8 cellular contexts compared by ENCODE assay signal in the genomic region with DNA sequence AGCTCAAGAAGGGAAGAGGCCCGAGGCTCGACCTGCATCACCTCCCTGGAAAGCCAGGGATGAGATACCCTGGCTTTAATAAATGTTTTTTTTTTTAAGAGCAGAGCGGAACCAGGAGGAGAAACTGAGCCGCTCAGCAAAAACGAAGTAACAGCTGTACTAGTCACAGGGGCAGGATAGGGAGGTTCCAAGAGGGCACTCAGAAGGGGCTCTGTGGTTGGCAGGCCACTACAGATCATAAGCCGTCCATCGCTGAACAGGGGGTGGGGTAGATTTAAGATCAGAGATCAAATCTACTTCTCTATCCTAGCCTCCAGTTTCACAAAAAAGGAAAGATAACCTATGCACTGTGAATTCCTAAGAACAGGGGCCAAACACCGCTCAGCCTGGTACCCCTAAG. TPM values are rescaled to one million over a fixed set of nuclear protein-coding genes. Genes with fewer than 3 reads are reported as not detected.
DNase-seq lines count a peak whose midpoint lies in the region; ATAC-seq and TF ChIP-seq lines count a peak whose summit lies in the region.

No MANE protein-coding gene starts in this region.

- peak overlapping the region; percentile 89 for H3K27ac ChIP-seq in 22Rv1
- H3K27ac ChIP-seq in iPS-20b (ENCODE audit: low read length): peak overlapping the region; percentile 96

- POLR2A ChIA-PET in activated naive CD8-positive, alpha-beta T cell treated with anti-CD3 and anti-CD28 coated beads, Interleukin-2, amount 10 ng/mL, durations not matched to agents 7 days and 5 days (lab: Charles Lee): interaction anchor here (0.7 to 3.6 kb wide), 6 partner anchors 13 to 772 kb away, joined by 3 to 24 read pairs (median 3); a partner anchor contains a TSS

- H3K9ac ChIP-seq in iPS-20b (ENCODE audit: low read depth, low read length): peak overlapping the region; percentile 99

- no peak for ATAC-seq in activated naive CD8-positive, alpha-beta T cell treated with anti-CD3 and anti-CD28 coated beads, Interleukin-2, amount 10 ng/mL, durations not matched to agents 7 days and 5 days (ENCODE audit: low read depth)
- ATAC-seq in stimulated activated naive B cell treated with anti-CD40 and anti-IgM and Interleukin-4, amounts not matched to agents 10 μg/mL and 1 μg/mL and 100 μg/mL, for 72 hours (replicated peaks): no peak
- no peak for ATAC-seq in HG03045 (IDR thresholded peaks at IDR 0.05; ENCODE audit: unreplicated experiment)

- peaks cover 2% of the 10 kb centered on the region; the same call in 1 of the 2 replicates for H3K27me3 Mint-ChIP-seq in HFFc6 (ENCODE audit: insufficient read depth)
- no peaks in the 10 kb centered on the region for H3K27me3 Mint-ChIP-seq in activated naive CD8-positive, alpha-beta T cell treated with anti-CD3 and anti-CD28 coated beads, Interleukin-2, amount 10 ng/mL, durations not matched to agents 7 days and 5 days
- H3K27me3 Mint-ChIP-seq in stimulated activated naive B cell treated with anti-CD40 and anti-IgM and Interleukin-4, amounts not matched to agents 10 μg/mL and 1 μg/mL and 100 μg/mL, for 72 hours: no peaks in the 10 kb centered on the region

- H3K4me1 Mint-ChIP-seq in HFFc6 (ENCODE audit: low read depth): peaks cover 18% of the 10 kb centered on the region
- peaks cover 15% of the 10 kb centered on the region for H3K4me1 Mint-ChIP-seq in activated naive CD8-positive, alpha-beta T cell treated with anti-CD3 and anti-CD28 coated beads, Interleukin-2, amount 10 ng/mL, durations not matched to agents 7 days and 5 days
- peaks cover 4 to 28% of the 10 kb centered on the region in 2 donors for H3K4me1 Mint-ChIP-seq in stimulated activated naive B cell treated with anti-CD40 and anti-IgM and Interleukin-4, amounts not matched to agents 10 μg/mL and 1 μg/mL and 100 μg/mL, for 72 hours

- H3K9me3 ChIP-seq in iPS-20b (ENCODE audit: insufficient read depth, low read depth, low read length): no peaks in the 10 kb centered on the region

- H3K27me3 ChIP-seq in iPS-20b (ENCODE audit: insufficient read depth, low read length): no peaks in the 10 kb centered on the region

- H3K4me3 ChIP-seq in iPS-20b (ENCODE audit: low read length): peak overlapping the region; percentile 99

- peak overlapping the region; percentile 96 for H3K27ac Mint-ChIP-seq in HFFc6
- peak overlapping the region; percentile 100 for H3K27ac Mint-ChIP-seq in activated naive CD8-positive, alpha-beta T cell treated with anti-CD3 and anti-CD28 coated beads, Interleukin-2, amount 10 ng/mL, durations not matched to agents 7 days and 5 days
- peak overlapping the region; percentile 97 for H3K27ac Mint-ChIP-seq in stimulated activated naive B cell treated with anti-CD40 and anti-IgM and Interleukin-4, amounts not matched to agents 10 μg/mL and 1 μg/mL and 100 μg/mL, for 72 hours

- peaks cover 40% of the 10 kb centered on the region for H3K36me3 ChIP-seq in iPS-20b (ENCODE audit: insufficient read depth, low read depth, low read length)

- H3K4me3 Mint-ChIP-seq in HFFc6: peak overlapping the region; percentile 97
- H3K4me3 Mint-ChIP-seq in activated naive CD8-positive, alpha-beta T cell treated with anti-CD3 and anti-CD28 coated beads, Interleukin-2, amount 10 ng/mL, durations not matched to agents 7 days and 5 days: peak overlapping the region; percentile 95
- peak overlapping the region; percentile 91 for H3K4me3 Mint-ChIP-seq in stimulated activated naive B cell treated with anti-CD40 and anti-IgM and Interleukin-4, amounts not matched to agents 10 μg/mL and 1 μg/mL and 100 μg/mL, for 72 hours

- peaks cover 4% of the 10 kb centered on the region; the same call in 1 of the 2 replicates for H3K4me1 ChIP-seq in iPS-20b (ENCODE audit: insufficient read depth, low read length)

- H3K9me3 Mint-ChIP-seq in HFFc6: no peaks in the 10 kb centered on the region
- H3K9me3 Mint-ChIP-seq in activated naive CD8-positive, alpha-beta T cell treated with anti-CD3 and anti-CD28 coated beads, Interleukin-2, amount 10 ng/mL, durations not matched to agents 7 days and 5 days: peaks cover 3% of the 10 kb centered on the region
- H3K9me3 Mint-ChIP-seq in stimulated activated naive B cell treated with anti-CD40 and anti-IgM and Interleukin-4, amounts not matched to agents 10 μg/mL and 1 μg/mL and 100 μg/mL, for 72 hours: peaks cover 0 to 1% of the 10 kb centered on the region in 2 donors

- DNase-seq in HFFc6 (no peak), kidney glomerular epithelial cell (lab: John Stamatoyannopoulos, UW) (no peak), pons (ENCODE audit: low spot score) (no peak)
- no peak for DNase-seq in activated naive CD8-positive, alpha-beta T cell treated with anti-CD3 and anti-CD28 coated beads, Interleukin-2, amount 10 ng/mL, durations not matched to agents 7 days and 5 days
- DNase-seq in stimulated activated naive B cell treated with anti-CD40 and anti-IgM and Interleukin-4, amounts not matched to agents 10 μg/mL and 1 μg/mL and 100 μg/mL, for 72 hours: no peak

- no peak for TF ChIP-seq CTCF in 22Rv1 (IDR thresholded peaks at IDR 0.05)
- no peak for TF ChIP-seq CTCF in HFFc6 (IDR thresholded peaks at IDR 0.05)

- H3K36me3 Mint-ChIP-seq in HFFc6 (ENCODE audit: low read depth): peaks cover 29% of the 10 kb centered on the region
- peaks cover 25% of the 10 kb centered on the region for H3K36me3 Mint-ChIP-seq in activated naive CD8-positive, alpha-beta T cell treated with anti-CD3 and anti-CD28 coated beads, Interleukin-2, amount 10 ng/mL, durations not matched to agents 7 days and 5 days
- peaks cover 28 to 37% of the 10 kb centered on the region in 2 donors for H3K36me3 Mint-ChIP-seq in stimulated activated naive B cell treated with anti-CD40 and anti-IgM and Interleukin-4, amounts not matched to agents 10 μg/mL and 1 μg/mL and 100 μg/mL, for 72 hours

RNA-seq across cellular contexts. Expression of a gene that starts 0.6 kb away (rescaled TPM):
- total RNA-seq in HFFc6 (2021; fragmentation: NEBNext Ultra II Directional; extraction: Animal tissue kit (Norgen Biotek cat#: 25700)): 100 to 1,000 TPM; 163 to 177 (median 172) TPM
- total RNA-seq in activated naive CD8-positive, alpha-beta T cell treated with anti-CD3 and anti-CD28 coated beads, Interleukin-2, amount 10 ng/mL, durations not matched to agents 7 days and 5 days: 100 to 1,000 TPM; 198 to 203 TPM

RNA-seq across cellular contexts. Expression of a gene that starts 21.5 kb away (rescaled TPM):
- total RNA-seq in HFFc6 (2021; fragmentation: NEBNext Ultra II Directional; extraction: Animal tissue kit (Norgen Biotek cat#: 25700)): 1 to 10 TPM; 2.8 to 4.7 (median 4.2) TPM
- 10 to 100 TPM; 10.9 to 12.0 TPM for total RNA-seq in activated naive CD8-positive, alpha-beta T cell treated with anti-CD3 and anti-CD28 coated beads, Interleukin-2, amount 10 ng/mL, durations not matched to agents 7 days and 5 days

RNA-seq across cellular contexts. Expression of a gene that starts 46.9 kb away (rescaled TPM):
- total RNA-seq in HFFc6 (2021; fragmentation: NEBNext Ultra II Directional; extraction: Animal tissue kit (Norgen Biotek cat#: 25700)): 100 to 1,000 TPM in 2 of 6 experiments, 10 to 100 TPM in 4; 90.3 to 109 (median 96.1) TPM
- total RNA-seq in activated naive CD8-positive, alpha-beta T cell treated with anti-CD3 and anti-CD28 coated beads, Interleukin-2, amount 10 ng/mL, durations not matched to agents 7 days and 5 days: 10 to 100 TPM; 64.5 to 64.6 TPM
